In genomic region chr11:122979815-122980656, GRCh38 we compare ENCODE assay signal across 31 cellular contexts. TPM values are rescaled to one million over a fixed set of nuclear protein-coding genes. Genes with fewer than 3 reads are reported as not detected.
A peak's percentile ranks its signal among the peaks of the same experiment; 100 is the strongest.
DNase-seq lines count a peak whose midpoint lies in the region; ATAC-seq, FAIRE-seq and TF ChIP-seq lines count a peak whose summit lies in the region.
"Had no signal": no experiment of that assay in that cellular context is flagged by ENCODE, and none has a peak within 500 bp of the region (broad histone marks: within the 10 kb centered on the region; RNA-seq: fewer than 3 reads in every experiment).

No MANE protein-coding gene starts in this region.

- H3K79me2 ChIP-seq in neural progenitor cell (ENCODE audit: low read depth) (no peaks in the 10 kb centered on the region), PC-3 (ENCODE audit: low read length) (no peaks in the 10 kb centered on the region)

- H4K20me1 ChIP-seq in neural progenitor cell (ENCODE audit: low read depth) (peaks cover 65% of the 10 kb centered on the region), PC-3 (ENCODE audit: low read length) (no peaks in the 10 kb centered on the region)

- H3K9me3 ChIP-seq in neural progenitor cell (ENCODE audit: low read depth) (no peaks in the 10 kb centered on the region), PC-3 (ENCODE audit: low read length) (no peaks in the 10 kb centered on the region)
- H3K9me3 ChIP-seq: esophagus muscularis mucosa, psoas muscle, suprapubic skin had no signal

- H3K4me3 ChIP-seq in H7 (ENCODE audit: insufficient read depth, low read depth, low read length) (no peak overlapping the region), neural progenitor cell (peak overlapping the region; percentile 25), PC-3 (ENCODE audit: low read length) (no peak overlapping the region)
- H3K4me3 ChIP-seq: esophagus muscularis mucosa, GM12878, psoas muscle, smooth muscle cell, suprapubic skin had no signal

- H3F3A ChIP-seq in neural progenitor cell (ENCODE audit: low read depth) (peaks cover 32% of the 10 kb centered on the region), PC-3 (ENCODE audit: low read length, unreplicated experiment) (no peaks in the 10 kb centered on the region)

- POLR2A ChIA-PET in PC-3 (lab: Charles Lee; ENCODE audit: unreplicated experiment) = no interaction called here

- peaks cover 31% of the 10 kb centered on the region for H3K4me1 ChIP-seq in neural progenitor cell
- no peaks in the 10 kb centered on the region for H3K4me1 ChIP-seq in PC-3 (ENCODE audit: insufficient read depth, low read length)

- H3K27ac Mint-ChIP-seq in glutamatergic neuron (ENCODE audit: unreplicated experiment) = no peak overlapping the region
- no peak overlapping the region for H3K27ac Mint-ChIP-seq in neural progenitor cell
- H3K27ac Mint-ChIP-seq: activated T-helper 2 cell treated with anti-CD3 and anti-CD28 coated beads, Interferon-gamma antibody, Interleukin-2, Interleukin-4, amounts not matched to agents 10 μg/mL and 5 μg/mL and 100 μg/mL, durations not matched to agents 14 hours and 24 hours and 36 hours; HFFc6; natural killer cell treated with Interleukin-12 subunit alpha and Interleukin-12 subunit beta and Interleukin-15 and Interleukin-18, amount 100 ng/mL, for 72 hours had no signal

- H3K27ac ChIP-seq in neural progenitor cell = no peak overlapping the region
- H3K27ac ChIP-seq in PC-3 (ENCODE audit: low read length) = no peak overlapping the region
- H3K27ac ChIP-seq: esophagus muscularis mucosa, psoas muscle, suprapubic skin had no signal

- H3K4me3 Mint-ChIP-seq in glutamatergic neuron (ENCODE audit: unreplicated experiment) = peak overlapping the region; percentile 62
- H3K4me3 Mint-ChIP-seq in neural progenitor cell = peak overlapping the region; percentile 73
- H3K4me3 Mint-ChIP-seq: HFFc6; natural killer cell treated with Interleukin-12 subunit alpha and Interleukin-12 subunit beta and Interleukin-15 and Interleukin-18, amount 100 ng/mL, for 72 hours had no signal

- H3K27me3 ChIP-seq in H7 (ENCODE audit: control insufficient read depth, insufficient read depth, low read length) (peaks cover 98% of the 10 kb centered on the region), neural progenitor cell (peaks cover 100% of the 10 kb centered on the region), PC-3 (ENCODE audit: low read length) (peaks cover 97% of the 10 kb centered on the region)

- H3K4me1 Mint-ChIP-seq in glutamatergic neuron (ENCODE audit: low read depth, unreplicated experiment) = peaks cover 10% of the 10 kb centered on the region
- peaks cover 45% of the 10 kb centered on the region for H3K4me1 Mint-ChIP-seq in neural progenitor cell

- H3K36me3 Mint-ChIP-seq in glutamatergic neuron (ENCODE audit: unreplicated experiment) (peaks cover 5% of the 10 kb centered on the region), neural progenitor cell (no peaks in the 10 kb centered on the region)

- CTCF ChIA-PET in PC-3 (lab: Charles Lee) = interaction anchor here (0.6 kb wide), 1 partner anchor 117 kb away, joined by 3 read pairs; no protein-coding TSS in a partner anchor

- H3K9me3 Mint-ChIP-seq in glutamatergic neuron (ENCODE audit: unreplicated experiment) (peaks cover 11% of the 10 kb centered on the region), neural progenitor cell (peaks cover 5% of the 10 kb centered on the region)
- H3K9me3 Mint-ChIP-seq: activated T-helper 2 cell treated with anti-CD3 and anti-CD28 coated beads, Interferon-gamma antibody, Interleukin-2, Interleukin-4, amounts not matched to agents 10 μg/mL and 5 μg/mL and 100 μg/mL, durations not matched to agents 14 hours and 24 hours and 36 hours; natural killer cell treated with Interleukin-12 subunit alpha and Interleukin-12 subunit beta and Interleukin-15 and Interleukin-18, amount 100 ng/mL, for 72 hours had no signal

- H3K9ac ChIP-seq in neural progenitor cell (no peak overlapping the region), PC-3 (ENCODE audit: low read length) (no peak overlapping the region)

- H3K27me3 Mint-ChIP-seq in glutamatergic neuron (ENCODE audit: unreplicated experiment) = peaks cover 50% of the 10 kb centered on the region
- H3K27me3 Mint-ChIP-seq in neural progenitor cell (ENCODE audit: insufficient read depth, low read depth) = peaks cover 94% of the 10 kb centered on the region

- H3K36me3 ChIP-seq in H7 (replicated peaks; ENCODE audit: control insufficient read depth, insufficient read depth, low read length) = no peaks in the 10 kb centered on the region
- H3K36me3 ChIP-seq in neural progenitor cell = no peaks in the 10 kb centered on the region
- no peaks in the 10 kb centered on the region for H3K36me3 ChIP-seq in PC-3 (ENCODE audit: low read depth, low read length)
- H3K36me3 ChIP-seq: esophagus muscularis mucosa, suprapubic skin had no signal

- TF ChIP-seq CTCF in glutamatergic neuron (IDR thresholded peaks at IDR 0.05; ENCODE audit: partially characterized antibody, unreplicated experiment) = no peak
- no peak for TF ChIP-seq CTCF in neural progenitor cell (IDR thresholded peaks at IDR 0.05)
- no peak for TF ChIP-seq CTCF in PC-3 (conservative IDR thresholded peaks at IDR 0.05; ENCODE audit: low read depth, low read length)

- no TSS peak for BruUV-seq in PC-3 (replicated peaks; lab: Mats Ljungman, UMichigan)

- H3K4me2 ChIP-seq in neural progenitor cell (peak overlapping the region; percentile 63), PC-3 (ENCODE audit: low read length) (no peak overlapping the region)
- H3K4me2 ChIP-seq: smooth muscle cell had no signal

- no peak for ATAC-seq in PC-3
- ATAC-seq: GM12878; natural killer cell treated with Interleukin-12 subunit alpha and Interleukin-12 subunit beta and Interleukin-15 and Interleukin-18, amount 100 ng/mL, for 72 hours; psoas muscle; SK-N-SH treated with all-trans-retinoic acid at 6 μM for 48 hours had no signal

- intact Hi-C loops in PC-3 (cut with micrococcal nuclease) = no loop called here

- no peak for FAIRE-seq in frontal cortex (lab: Jason Lieb, UNC)
- FAIRE-seq: GM12878, islet of Langerhans had no signal

- peak; percentile 14 for DNase-seq in NCI-H2227 (lab: John Stamatoyannopoulos, UW; ENCODE audit: unreplicated experiment)
- DNase-seq in NCI-H2227 treated with DMSO at 0.1 percent for 48 hours (lab: John Stamatoyannopoulos, UW) = no peak
- peak; percentile 61 for DNase-seq in H7
- peak; percentile 28 for DNase-seq in glutamatergic neuron
- DNase-seq in neural progenitor cell (ENCODE audit: low spot score) = peak; percentile 53
- DNase-seq in frontal cortex (ENCODE audit: low spot score in 2 of 2) = no peak
- no peak for DNase-seq in RPMI8226
- DNase-seq in PC-3 = no peak
- DNase-seq: 8988T; activated CD4-positive, alpha-beta T cell treated with anti-CD3 and anti-CD28 coated beads, Interleukin-2, amount 50 U/mL, for 4 hours; amniotic stem cell; Calu3; central memory CD4-positive, alpha-beta T cell; GDM1; HFFc6; Kasumi-1; NCI-H1105 treated with DMSO at 0.1 percent for 48 hours; NCI-H226; psoas muscle; stimulated activated CD4-positive, alpha-beta T cell treated with anti-CD3 and anti-CD28 coated beads, Interleukin-4, amount 100 ng/mL, for 4 hours had no signal

- H3K9me2 ChIP-seq in PC-3 (replicated peaks; ENCODE audit: low read length) = no peaks in the 10 kb centered on the region

- H2AFZ ChIP-seq in neural progenitor cell (replicated peaks) (no peak overlapping the region), PC-3 (ENCODE audit: low read length) (no peak overlapping the region)

RNA-seq across cellular contexts. Expression of gene BSX, which starts 1.6 kb away (rescaled TPM):
- total RNA-seq in H7 (2014; rRNA removed; shearing (Covaris generic)) = not detected in 2 replicates
- total RNA-seq in glutamatergic neuron (ENCODE audit: unreplicated experiment) (not detected), neural progenitor cell (ENCODE audit: low replicate concordance) (not detected in 2 replicates), frontal cortex (not detected), PC-3 (2014; rRNA removed) (not detected in 2 replicates)
- total RNA-seq: activated T-helper 2 cell treated with anti-CD3 and anti-CD28 coated beads, Interferon-gamma antibody, Interleukin-2, Interleukin-4, amounts not matched to agents 10 μg/mL and 5 μg/mL and 100 μg/mL, durations not matched to agents 14 hours and 24 hours and 36 hours; Calu3; esophagus muscularis mucosa; glomerular endothelial cell; GM12878; HFFc6; HT-29; lung microvascular endothelial cell; natural killer cell treated with Interleukin-12 subunit alpha and Interleukin-12 subunit beta and Interleukin-15 and Interleukin-18, amount 100 ng/mL, for 72 hours; psoas muscle; smooth muscle cell; suprapubic skin had no signal

Comparison
In these comparisons a context has a peak if more than half of its experiments do, and no peak if none do; other contexts are left out.
1. DNase-seq: peak in NCI-H2227 (single experiment), H7 (single experiment), glutamatergic neuron (single experiment) and neural progenitor cell (single experiment); none in NCI-H2227 treated with DMSO at 0.1 percent for 48 hours (single experiment), frontal cortex (0 of 2), RPMI8226 (single experiment) and PC-3 (single experiment).